Comparison of ENCODE assay signal across 14 cellular contexts in genomic region chr22:35970601-35971417, GRCh38. TPM values are rescaled to one million over a fixed set of nuclear protein-coding genes. Genes with fewer than 3 reads are reported as not detected.
DNase-seq lines count a peak whose midpoint lies in the region; ATAC-seq and TF ChIP-seq lines count a peak whose summit lies in the region.
"Had no signal": no experiment of that assay in that cellular context is flagged by ENCODE, and none has a peak within 500 bp of the region (broad histone marks: within the 10 kb centered on the region; RNA-seq: fewer than 3 reads in every experiment).

No MANE protein-coding gene starts in this region.

- no peak for TF ChIP-seq POLR2A in breast epithelium (IDR thresholded peaks at IDR 0.05)
- no peak for TF ChIP-seq POLR2A in vagina (IDR thresholded peaks at IDR 0.05)

- H3K27me3 ChIP-seq in breast epithelium, result no peaks in the 10 kb centered on the region
- H3K27me3 ChIP-seq in vagina, result no peaks in the 10 kb centered on the region

- CTCF ChIA-PET in MCF 10A (lab: Yijun Ruan, JAX), result interaction anchor here (0.6 to 1.7 kb wide), 3 partner anchors 30 to 185 kb away, joined by 3 to 7 read pairs (median 4); no protein-coding TSS in a partner anchor
- CTCF ChIA-PET in activated CD4-positive, alpha-beta memory T cell treated with anti-CD3 and anti-CD28 coated beads, Interleukin-2, amount 10 ng/mL, durations not matched to agents 7 days and 5 days (lab: Charles Lee), result interaction anchor here (2.1 kb wide), 1 partner anchor 95 kb away, joined by 9 read pairs; no protein-coding TSS in a partner anchor

- intact Hi-C loops in breast epithelium (cut with DNase I; ENCODE audit: low total_unique reads) (no loop called here), MCF 10A (cut with micrococcal nuclease) (no loop called here), vagina (cut with DNase I) (no loop called here)

- H3K4me3 ChIP-seq in breast epithelium, result no peak overlapping the region
- H3K4me3 ChIP-seq in vagina, result no peak overlapping the region

- DNase-seq in breast epithelium (ENCODE audit: low spot score in 2 of 2) (no peak), MCF 10A (ENCODE audit: unreplicated experiment) (no peak), chondrocyte (ENCODE audit: low spot score) (no peak), vagina (ENCODE audit: extremely low spot score in 2 of 2) (no peak), NCI-H2171 treated with DMSO at 0.1 percent for 48 hours (lab: John Stamatoyannopoulos, UW) (no peak)
- no peak for DNase-seq in effector memory CD8-positive, alpha-beta T cell
- no peak for DNase-seq in activated CD4-positive, alpha-beta memory T cell treated with anti-CD3 and anti-CD28 coated beads, Interleukin-2, amount 10 ng/mL, durations not matched to agents 7 days and 5 days
- DNase-seq: activated CD4-positive, alpha-beta memory T cell treated with anti-CD3 and anti-CD28 coated beads for 36 hours; activated naive CD4-positive, alpha-beta T cell treated with Interleukin-2 at 50 U/mL for 16 hours; GDM1; stimulated activated CD4-positive, alpha-beta T cell treated with anti-CD3 and anti-CD28 coated beads, Interleukin-4, amount 100 ng/mL, for 4 hours; T-helper 1 cell had no signal

- H3K9me3 Mint-ChIP-seq in MCF 10A (ENCODE audit: unreplicated experiment) (no peaks in the 10 kb centered on the region), chondrocyte (ENCODE audit: low read depth) (no peaks in the 10 kb centered on the region), nephron (no peaks in the 10 kb centered on the region)
- H3K9me3 Mint-ChIP-seq in effector memory CD8-positive, alpha-beta T cell, result no peaks in the 10 kb centered on the region
- H3K9me3 Mint-ChIP-seq in activated CD4-positive, alpha-beta memory T cell treated with anti-CD3 and anti-CD28 coated beads, Interleukin-2, amount 10 ng/mL, durations not matched to agents 7 days and 5 days, result no peaks in the 10 kb centered on the region
- H3K9me3 Mint-ChIP-seq: activated CD4-positive, alpha-beta memory T cell treated with anti-CD3 and anti-CD28 coated beads for 36 hours; stimulated activated naive CD8-positive, alpha-beta T cell treated with anti-CD3 and anti-CD28 coated beads, Interleukin-15, Interleukin-2, amounts not matched to agents 100 ng/mL and 50 ng/mL, for 24 hours had no signal

- H3K9me3 ChIP-seq in breast epithelium (no peaks in the 10 kb centered on the region), vagina (no peaks in the 10 kb centered on the region)

- H3K27ac ChIP-seq in breast epithelium (peak overlapping the region; percentile 69 to 76), vagina (peak overlapping the region; percentile 80)

- peaks cover 19 to 23% of the 10 kb centered on the region in 2 donors for H3K4me1 ChIP-seq in breast epithelium
- peaks cover 56% of the 10 kb centered on the region for H3K4me1 ChIP-seq in vagina

- no peak overlapping the region for H3K4me3 Mint-ChIP-seq in MCF 10A (ENCODE audit: unreplicated experiment)
- no peak overlapping the region for H3K4me3 Mint-ChIP-seq in chondrocyte (ENCODE audit: unreplicated experiment)
- H3K4me3 Mint-ChIP-seq in nephron, result peak overlapping the region; percentile 47 to 74 (median 56)
- H3K4me3 Mint-ChIP-seq in effector memory CD8-positive, alpha-beta T cell, result no peak overlapping the region
- no peak overlapping the region for H3K4me3 Mint-ChIP-seq in activated CD4-positive, alpha-beta memory T cell treated with anti-CD3 and anti-CD28 coated beads, Interleukin-2, amount 10 ng/mL, durations not matched to agents 7 days and 5 days
- H3K4me3 Mint-ChIP-seq: activated CD4-positive, alpha-beta memory T cell treated with anti-CD3 and anti-CD28 coated beads for 36 hours; stimulated activated naive CD8-positive, alpha-beta T cell treated with anti-CD3 and anti-CD28 coated beads, Interleukin-15, Interleukin-2, amounts not matched to agents 100 ng/mL and 50 ng/mL, for 24 hours had no signal

- TF ChIP-seq CTCF in breast epithelium (IDR thresholded peaks at IDR 0.05), result no peak
- no peak for TF ChIP-seq CTCF in MCF 10A (IDR thresholded peaks at IDR 0.05; ENCODE audit: unreplicated experiment)
- no peak for TF ChIP-seq CTCF in chondrocyte (IDR thresholded peaks at IDR 0.05)
- no peak for TF ChIP-seq CTCF in nephron (IDR thresholded peaks at IDR 0.05; ENCODE audit: unreplicated experiment in 3 of 3)
- TF ChIP-seq CTCF in vagina (IDR thresholded peaks at IDR 0.05), result no peak

- ATAC-seq in effector memory CD8-positive, alpha-beta T cell (replicated peaks), result no peak

- no peaks in the 10 kb centered on the region for H3K36me3 ChIP-seq in breast epithelium
- H3K36me3 ChIP-seq in vagina, result no peaks in the 10 kb centered on the region

- no TSS peak for BruUV-seq in MCF 10A (replicated peaks; lab: Mats Ljungman, UMichigan)

- H3K27me3 Mint-ChIP-seq in MCF 10A (ENCODE audit: insufficient read depth, unreplicated experiment) (no peaks in the 10 kb centered on the region), chondrocyte (ENCODE audit: low read depth) (no peaks in the 10 kb centered on the region), nephron (ENCODE audit: low read depth) (no peaks in the 10 kb centered on the region)
- H3K27me3 Mint-ChIP-seq in effector memory CD8-positive, alpha-beta T cell, result peaks cover 50 to 55% of the 10 kb centered on the region in 2 donors
- peaks cover 11% of the 10 kb centered on the region for H3K27me3 Mint-ChIP-seq in activated CD4-positive, alpha-beta memory T cell treated with anti-CD3 and anti-CD28 coated beads, Interleukin-2, amount 10 ng/mL, durations not matched to agents 7 days and 5 days

- POLR2A ChIA-PET in MCF 10A (lab: Yijun Ruan, JAX), result interaction anchor here (0.6 kb wide), 1 partner anchor 354 kb away, joined by 3 read pairs; no protein-coding TSS in a partner anchor
- POLR2A ChIA-PET in activated CD4-positive, alpha-beta memory T cell treated with anti-CD3 and anti-CD28 coated beads, Interleukin-2, amount 10 ng/mL, durations not matched to agents 7 days and 5 days (lab: Charles Lee), result no interaction called here

- peaks cover 15% of the 10 kb centered on the region for H3K4me1 Mint-ChIP-seq in MCF 10A (ENCODE audit: insufficient read depth, unreplicated experiment)
- peaks cover 73% of the 10 kb centered on the region for H3K4me1 Mint-ChIP-seq in chondrocyte (ENCODE audit: low read depth)
- H3K4me1 Mint-ChIP-seq in nephron, result peaks cover 88% of the 10 kb centered on the region
- H3K4me1 Mint-ChIP-seq in effector memory CD8-positive, alpha-beta T cell (ENCODE audit: low read depth in 2 of 2), result no peaks in the 10 kb centered on the region
- H3K4me1 Mint-ChIP-seq in activated CD4-positive, alpha-beta memory T cell treated with anti-CD3 and anti-CD28 coated beads, Interleukin-2, amount 10 ng/mL, durations not matched to agents 7 days and 5 days, result no peaks in the 10 kb centered on the region

- H3K27ac Mint-ChIP-seq in MCF 10A (ENCODE audit: low read depth, unreplicated experiment), result no peak overlapping the region
- peak overlapping the region; percentile 93 for H3K27ac Mint-ChIP-seq in chondrocyte (ENCODE audit: unreplicated experiment)
- H3K27ac Mint-ChIP-seq in nephron, result peak overlapping the region; percentile 89 to 94 (median 92)
- no peak overlapping the region for H3K27ac Mint-ChIP-seq in effector memory CD8-positive, alpha-beta T cell
- no peak overlapping the region for H3K27ac Mint-ChIP-seq in activated CD4-positive, alpha-beta memory T cell treated with anti-CD3 and anti-CD28 coated beads, Interleukin-2, amount 10 ng/mL, durations not matched to agents 7 days and 5 days
- H3K27ac Mint-ChIP-seq: activated CD4-positive, alpha-beta memory T cell treated with anti-CD3 and anti-CD28 coated beads for 36 hours; stimulated activated naive CD8-positive, alpha-beta T cell treated with anti-CD3 and anti-CD28 coated beads, Interleukin-15, Interleukin-2, amounts not matched to agents 100 ng/mL and 50 ng/mL, for 24 hours had no signal

- H3K36me3 Mint-ChIP-seq in MCF 10A (ENCODE audit: insufficient read depth, unreplicated experiment) (peaks cover 6% of the 10 kb centered on the region), chondrocyte (ENCODE audit: low read depth) (no peaks in the 10 kb centered on the region), nephron (ENCODE audit: low read depth) (no peaks in the 10 kb centered on the region)
- H3K36me3 Mint-ChIP-seq in effector memory CD8-positive, alpha-beta T cell (ENCODE audit: insufficient read depth), result no peaks in the 10 kb centered on the region
- H3K36me3 Mint-ChIP-seq in activated CD4-positive, alpha-beta memory T cell treated with anti-CD3 and anti-CD28 coated beads, Interleukin-2, amount 10 ng/mL, durations not matched to agents 7 days and 5 days (ENCODE audit: low read depth), result no peaks in the 10 kb centered on the region
- H3K36me3 Mint-ChIP-seq: activated CD4-positive, alpha-beta memory T cell treated with anti-CD3 and anti-CD28 coated beads for 36 hours had no signal

RNA-seq across cellular contexts. Expression of gene RBFOX2, which starts 57.8 kb away (rescaled TPM):
- total RNA-seq in breast epithelium (10 to 100 TPM; 63.4 to 97.3 (median 85.5) TPM), MCF 10A (2022) (89.4 and 92.0 TPM in 2 replicates), chondrocyte (140 to 148 TPM (median 147 TPM) in 3 replicates), vagina (70.0 TPM)
- total RNA-seq in activated CD4-positive, alpha-beta memory T cell treated with anti-CD3 and anti-CD28 coated beads, Interleukin-2, amount 10 ng/mL, durations not matched to agents 7 days and 5 days, result 1 to 10 TPM in 1 of 2 experiments, under 1 TPM in 1; 0.83 to 1.4 TPM

Comparison
In these comparisons a context has a peak if more than half of its experiments do, and no peak if none do; other contexts are left out.
1. H3K27ac Mint-ChIP-seq: peak in chondrocyte (single experiment) and nephron (3 of 3); none in MCF 10A (single experiment), effector memory CD8-positive, alpha-beta T cell (0 of 2) and activated CD4-positive, alpha-beta memory T cell treated with anti-CD3 and anti-CD28 coated beads, Interleukin-2, amount 10 ng/mL, durations not matched to agents 7 days and 5 days (single experiment).
2. H3K4me3 Mint-ChIP-seq: peak in nephron (3 of 3); none in MCF 10A (single experiment), chondrocyte (single experiment), effector memory CD8-positive, alpha-beta T cell (0 of 2) and activated CD4-positive, alpha-beta memory T cell treated with anti-CD3 and anti-CD28 coated beads, Interleukin-2, amount 10 ng/mL, durations not matched to agents 7 days and 5 days (single experiment).
3. RNA of gene RBFOX2, which starts 57.8 kb away (total RNA-seq): 140 to 148 TPM in chondrocyte, 89.4 to 92.0 TPM in MCF 10A, 63.4 to 97.3 TPM in breast epithelium and 70.0 TPM in vagina (single experiment); 0.83 to 1.4 TPM in activated CD4-positive, alpha-beta memory T cell treated with anti-CD3 and anti-CD28 coated beads, Interleukin-2, amount 10 ng/mL, durations not matched to agents 7 days and 5 days; every median in the first group is over 10 times any median in the second.